In the genomic region with DNA sequence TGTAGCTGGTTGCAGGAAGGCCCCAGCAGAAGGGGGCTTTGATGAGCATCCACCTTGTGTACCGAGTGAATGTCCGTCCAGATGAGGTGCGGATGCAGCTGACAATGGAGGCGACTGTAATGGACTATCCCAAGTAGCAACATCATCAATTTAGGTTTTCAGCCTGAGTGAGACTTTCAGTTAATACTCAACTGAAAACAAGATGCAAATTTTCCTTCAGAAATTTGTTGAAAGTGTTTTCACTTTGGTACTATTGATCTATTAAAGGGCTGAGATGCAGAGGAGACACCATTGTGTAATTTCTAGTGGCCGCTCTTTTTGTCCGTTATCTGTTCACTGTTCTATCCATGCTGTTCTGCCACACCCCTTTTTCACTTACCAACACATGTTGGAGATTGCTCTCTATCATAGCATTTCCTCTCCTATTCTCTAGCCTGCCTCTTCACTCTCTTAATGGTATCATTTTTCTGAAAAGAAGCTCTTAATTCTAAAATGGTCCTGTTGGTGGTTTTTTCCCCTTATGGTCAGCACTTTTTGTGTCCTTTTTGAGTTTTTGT, we compare ENCODE assay signal across 24 cellular contexts. TPM values are rescaled to one million over a fixed set of nuclear protein-coding genes. Genes with fewer than 3 reads are reported as not detected.
DNase-seq lines count a peak whose midpoint lies in the region; ATAC-seq, FAIRE-seq and TF ChIP-seq lines count a peak whose summit lies in the region.
"Had no signal": no experiment of that assay in that cellular context is flagged by ENCODE, and none has a peak within 500 bp of the region (broad histone marks: within the 10 kb centered on the region; RNA-seq: fewer than 3 reads in every experiment).

No MANE protein-coding gene starts in this region.

- no peak overlapping the region for H2AFZ ChIP-seq in HepG2 (ENCODE audit: low read length)

- H3K79me2 ChIP-seq in HepG2 (ENCODE audit: insufficient read depth, low read length): no peaks in the 10 kb centered on the region

- no peak for TF ChIP-seq CTCF in HepG2 (CRISPR knock-in tag; IDR thresholded peaks at IDR 0.05)
- TF ChIP-seq CTCF in right lobe of liver (IDR thresholded peaks at IDR 0.05): no peak

- no peak for TF ChIP-seq EP300 in HepG2 (IDR thresholded peaks at IDR 0.05; ENCODE audit: low read depth in 2 of 2, low read length in 2 of 2)
- TF ChIP-seq EP300 in HepG2 (CRISPR knock-in tag; IDR thresholded peaks at IDR 0.05; ENCODE audit: borderline replicate concordance): no peak

- in situ Hi-C loops in HepG2 (cut with HindIII; ENCODE audit: extremely low pct_ligation_motif_present, low pct_unique_long_range_greater_than_20kb): no loop called here

- no peak overlapping the region for H3K4me2 ChIP-seq in HepG2 (ENCODE audit: low read depth, low read length)

- no peak for TF ChIP-seq RAD21 in HepG2 (CRISPR knock-in tag; IDR thresholded peaks at IDR 0.05)

- H3K9ac ChIP-seq in HepG2 (ENCODE audit: insufficient read depth, low read depth, low read length): no peak overlapping the region

- 98% methylated on average over 6 of the region's 6 CpGs for WGBS in HepG2 (ENCODE audit: low lambda C conversion rate)
- WGBS in right lobe of liver (ENCODE audit: insufficient coverage, low coverage, low lambda C conversion rate, missing lambda C conversion rate): 86% methylated on average over 2 of the region's 6 CpGs

- intact Hi-C loops in HepG2 (cut with micrococcal nuclease; ENCODE audit: unreplicated experiment): no loop called here
- intact Hi-C loops in right lobe of liver (cut with DNase I): no loop called here
- intact Hi-C loops in activated T-helper 1 cell treated with anti-CD3 and anti-CD28 coated beads, Interleukin-12 subunit alpha, Interleukin-12 subunit beta, Interleukin-2, Interleukin-4 antibody, amounts not matched to agents 30 ng/mL and 10 ng/mL and 1 ng/mL, durations not matched to agents 14 hours and 24 hours and 36 hours (cut with micrococcal nuclease): no loop called here

- FAIRE-seq in HepG2 (lab: Jason Lieb, UNC): no peak
- FAIRE-seq: colon had no signal

- no peaks in the 10 kb centered on the region for H3K27me3 ChIP-seq in HepG2 (ENCODE audit: control insufficient read depth in 1 of 2, insufficient read depth in 2 of 2, low read length in 2 of 2)
- no peaks in the 10 kb centered on the region for H3K27me3 ChIP-seq in right lobe of liver
- H3K27me3 ChIP-seq: upper lobe of right lung had no signal

- H3K27me3 Mint-ChIP-seq in activated T-helper 1 cell treated with anti-CD3 and anti-CD28 coated beads, Interleukin-12 subunit alpha, Interleukin-12 subunit beta, Interleukin-2, Interleukin-4 antibody, amounts not matched to agents 30 ng/mL and 10 ng/mL and 1 ng/mL, durations not matched to agents 14 hours and 24 hours and 36 hours (ENCODE audit: insufficient read depth): no peaks in the 10 kb centered on the region

- H3K27ac Mint-ChIP-seq in activated T-helper 1 cell treated with anti-CD3 and anti-CD28 coated beads, Interleukin-12 subunit alpha, Interleukin-12 subunit beta, Interleukin-2, Interleukin-4 antibody, amounts not matched to agents 30 ng/mL and 10 ng/mL and 1 ng/mL, durations not matched to agents 14 hours and 24 hours and 36 hours: peak overlapping the region; percentile 21
- H3K27ac Mint-ChIP-seq: endodermal cell, H9 had no signal

- POLR2A ChIA-PET in HepG2 (lab: Yijun Ruan, JAX): no interaction called here

- CTCF ChIA-PET in HepG2 (lab: Yijun Ruan, JAX; ENCODE audit: low intra/inter-chr PET ratio, low total read pairs): no interaction called here

- no peak for DNase-seq in HepG2 (ENCODE audit: low spot score)
- no peak for DNase-seq in right lobe of liver
- no peak for DNase-seq in activated T-helper 1 cell treated with anti-CD3 and anti-CD28 coated beads, Interleukin-12 subunit alpha, Interleukin-12 subunit beta, Interleukin-2, Interleukin-4 antibody, amounts not matched to agents 30 ng/mL and 10 ng/mL and 1 ng/mL, durations not matched to agents 14 hours and 24 hours and 36 hours (ENCODE audit: low spot score)
- DNase-seq in iPS-NIHi7 (ENCODE audit: extremely low spot score): no peak
- DNase-seq in NCI-H1105 treated with DMSO at 0.1 percent for 48 hours (lab: John Stamatoyannopoulos, UW): no peak
- DNase-seq: activated CD4-positive, CD25-positive, alpha-beta regulatory T cell treated with anti-CD3 and anti-CD28 coated beads, Interleukin-2, amount 50 U/mL, for 72 hours; C1 segment of cervical spinal cord; DMS153; endodermal cell; GF-D8; H9; islet precursor cell; Kasumi-1; NCI-H187; NCI-H526 treated with DMSO at 0.1 percent for 48 hours; T1000; upper lobe of right lung had no signal

- no peaks in the 10 kb centered on the region for H3K36me3 ChIP-seq in HepG2 (replicated peaks in 1 of 2; ENCODE audit: control insufficient read depth in 1 of 2, insufficient read depth in 2 of 2, low read length in 2 of 2)
- H3K36me3 ChIP-seq in right lobe of liver: no peaks in the 10 kb centered on the region
- H3K36me3 ChIP-seq: upper lobe of right lung had no signal

- TF ChIP-seq POLR2A in HepG2 (IDR thresholded peaks at IDR 0.05; ENCODE audit: insufficient read depth in 1 of 2, low read depth in 2 of 2, low read length in 2 of 2): no peak
- TF ChIP-seq POLR2A in right lobe of liver (IDR thresholded peaks at IDR 0.05): no peak

- no peak overlapping the region for H3K4me3 ChIP-seq in HepG2 (replicated peaks in 1 of 3; ENCODE audit: insufficient read depth in 1 of 3, low read depth in 2 of 3, low read length in 3 of 3)
- H3K4me3 ChIP-seq in right lobe of liver: no peak overlapping the region
- H3K4me3 ChIP-seq: upper lobe of right lung had no signal

- H3K9me3 ChIP-seq in HepG2 (ENCODE audit: low read length): no peaks in the 10 kb centered on the region
- H3K9me3 ChIP-seq in right lobe of liver: no peaks in the 10 kb centered on the region
- H3K9me3 ChIP-seq: upper lobe of right lung had no signal

- BruUV-seq in HepG2 (replicated peaks; lab: Mats Ljungman, UMichigan): no TSS peak

- H3K4me1 ChIP-seq in HepG2 (ENCODE audit: insufficient read depth, low read length): no peaks in the 10 kb centered on the region
- H3K4me1 ChIP-seq in right lobe of liver: peaks cover 0 to 14% (median 0%) of the 10 kb centered on the region in 4 donors

- no peak for ATAC-seq in HepG2
- ATAC-seq in right lobe of liver: no peak
- ATAC-seq in HG02678 (IDR thresholded peaks at IDR 0.05; ENCODE audit: unreplicated experiment): peak; percentile 37
- no peak for ATAC-seq in activated CD4-positive, CD25-positive, alpha-beta regulatory T cell treated with anti-CD3 and anti-CD28 coated beads, Interleukin-2, amount 50 U/mL, for 24 hours
- ATAC-seq in GM19023 (IDR thresholded peaks at IDR 0.05; ENCODE audit: unreplicated experiment): no peak
- ATAC-seq: sciatic nerve, SK-N-SH treated with all-trans-retinoic acid at 6 μM for 48 hours, upper lobe of right lung had no signal

- H3K27ac ChIP-seq in HepG2 (ENCODE audit: extremely low read length, insufficient read depth, low read length) (no peak overlapping the region), right lobe of liver (no peak overlapping the region)
- H3K27ac ChIP-seq: upper lobe of right lung had no signal

- H3K4me3 Mint-ChIP-seq in activated T-helper 1 cell treated with anti-CD3 and anti-CD28 coated beads, Interleukin-12 subunit alpha, Interleukin-12 subunit beta, Interleukin-2, Interleukin-4 antibody, amounts not matched to agents 30 ng/mL and 10 ng/mL and 1 ng/mL, durations not matched to agents 14 hours and 24 hours and 36 hours: no peak overlapping the region
- H3K4me3 Mint-ChIP-seq: endodermal cell, H9 had no signal

- H3K36me3 Mint-ChIP-seq in activated T-helper 1 cell treated with anti-CD3 and anti-CD28 coated beads, Interleukin-12 subunit alpha, Interleukin-12 subunit beta, Interleukin-2, Interleukin-4 antibody, amounts not matched to agents 30 ng/mL and 10 ng/mL and 1 ng/mL, durations not matched to agents 14 hours and 24 hours and 36 hours (ENCODE audit: low read depth): peaks cover 41% of the 10 kb centered on the region

- peaks cover 57% of the 10 kb centered on the region for H3K4me1 Mint-ChIP-seq in activated T-helper 1 cell treated with anti-CD3 and anti-CD28 coated beads, Interleukin-12 subunit alpha, Interleukin-12 subunit beta, Interleukin-2, Interleukin-4 antibody, amounts not matched to agents 30 ng/mL and 10 ng/mL and 1 ng/mL, durations not matched to agents 14 hours and 24 hours and 36 hours (ENCODE audit: low read depth)
- H3K4me1 Mint-ChIP-seq: endodermal cell, H9 had no signal

- peaks cover 13% of the 10 kb centered on the region for H3K9me3 Mint-ChIP-seq in activated T-helper 1 cell treated with anti-CD3 and anti-CD28 coated beads, Interleukin-12 subunit alpha, Interleukin-12 subunit beta, Interleukin-2, Interleukin-4 antibody, amounts not matched to agents 30 ng/mL and 10 ng/mL and 1 ng/mL, durations not matched to agents 14 hours and 24 hours and 36 hours

- no peaks in the 10 kb centered on the region for H4K20me1 ChIP-seq in HepG2 (ENCODE audit: insufficient read depth, low read length)

RNA-seq across cellular contexts. Expression of a gene that starts 12.0 kb away (rescaled TPM):
- total RNA-seq in HepG2 (2016; rRNA removed; fragmentation: Illumina TruSeq; extraction: Trizol): 52.8 and 60.9 TPM in 2 replicates
- 4.5 and 4.7 TPM in 2 replicates for total RNA-seq in HepG2 (2016; cell fraction: cytosol; rRNA removed; fragmentation: Illumina TruSeq; extraction: Trizol; ENCODE audit: low read depth)
- 53.5 and 59.7 TPM in 2 replicates for total RNA-seq in HepG2 (2016; cell fraction: insoluble cytoplasmic fraction; rRNA removed; fragmentation: Illumina TruSeq; extraction: Trizol)
- 8.5 and 10.6 TPM in 2 replicates for total RNA-seq in HepG2 (2016; cell fraction: membrane; rRNA removed; fragmentation: Illumina TruSeq; extraction: Trizol)
- total RNA-seq in HepG2 (2016; cell fraction: nucleus; rRNA removed; fragmentation: Illumina TruSeq; extraction: Trizol): 51.8 and 63.9 TPM in 2 replicates
- polyA plus RNA-seq in HepG2 (2011; rRNA removed): 25.0 and 28.0 TPM in 2 replicates
- 10.5 and 15.9 TPM in 2 replicates for polyA plus RNA-seq in HepG2 (2011; cell fraction: cytosol; rRNA removed)
- polyA plus RNA-seq in HepG2 (2011; cell fraction: nucleus; rRNA removed): 57.5 and 66.0 TPM in 2 replicates
- 20.2 and 27.3 TPM in 2 replicates for polyA plus RNA-seq in HepG2 (2012)
- polyA plus RNA-seq in HepG2 (2016; cell fraction: cytosol; fragmentation: Illumina TruSeq; extraction: Trizol; ENCODE audit: low read depth): 1.3 and 1.7 TPM in 2 replicates
- 45.6 and 48.1 TPM in 2 replicates for polyA plus RNA-seq in HepG2 (2016; cell fraction: insoluble cytoplasmic fraction; fragmentation: Illumina TruSeq; extraction: Trizol; ENCODE audit: low read depth)
- 4.1 and 5.4 TPM in 2 replicates for polyA plus RNA-seq in HepG2 (2016; cell fraction: membrane; fragmentation: Illumina TruSeq; extraction: Trizol; ENCODE audit: low read depth)
- 61.4 and 62.4 TPM in 2 replicates for polyA plus RNA-seq in HepG2 (2016; cell fraction: nucleus; fragmentation: Illumina TruSeq; extraction: Trizol; ENCODE audit: insufficient read depth, low read depth)
- 16.2 and 17.9 TPM in 2 replicates for polyA minus RNA-seq in HepG2 (2011; rRNA and poly(A)+ RNA removed; ENCODE audit: low replicate concordance)
- 16.5 and 18.2 TPM in 2 replicates for polyA minus RNA-seq in HepG2 (2011; cell fraction: cytosol; rRNA and poly(A)+ RNA removed)
- 43.9 and 54.2 TPM in 2 replicates for polyA minus RNA-seq in HepG2 (2011; cell fraction: nucleus; rRNA and poly(A)+ RNA removed)
- 10 to 100 TPM in 5 of 6 experiments, 1 to 10 TPM in 1; 8.8 to 14.8 (median 11.5) TPM for total RNA-seq in right lobe of liver
- total RNA-seq in activated T-helper 1 cell treated with anti-CD3 and anti-CD28 coated beads, Interleukin-12 subunit alpha, Interleukin-12 subunit beta, Interleukin-2, Interleukin-4 antibody, amounts not matched to agents 30 ng/mL and 10 ng/mL and 1 ng/mL, durations not matched to agents 14 hours and 24 hours and 36 hours: 40.5 and 40.6 TPM in 2 replicates
- polyA plus RNA-seq: neural cell had no signal
